ENCODE assay signal across 8 cellular contexts in the genomic region with DNA sequence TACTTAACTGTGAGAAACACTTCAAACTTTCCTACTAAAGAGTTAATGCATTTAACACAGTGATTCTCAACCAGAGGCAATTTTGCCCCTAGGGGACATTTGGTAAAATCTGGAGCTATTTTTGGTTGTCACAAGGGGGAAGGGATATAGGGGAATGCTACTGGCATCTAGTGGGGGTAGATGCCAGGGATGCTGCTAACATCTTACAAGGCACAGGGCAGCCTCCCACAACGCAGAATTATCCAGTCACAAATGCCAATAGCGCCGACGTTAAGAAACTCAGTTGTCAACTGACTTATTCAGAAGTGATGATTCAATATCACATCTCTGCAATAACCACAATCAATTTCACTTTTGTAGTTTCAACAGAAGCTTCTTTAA. TPM values are rescaled to one million over a fixed set of nuclear protein-coding genes. Genes with fewer than 3 reads are reported as not detected.
A peak's percentile ranks its signal among the peaks of the same experiment; 100 is the strongest.
DNase-seq lines count a peak whose midpoint lies in the region; ATAC-seq, FAIRE-seq and TF ChIP-seq lines count a peak whose summit lies in the region.

No MANE protein-coding gene starts in this region.

- H3K9ac ChIP-seq in GM12878 (ENCODE audit: control insufficient read depth, insufficient read depth, low read length) = 0 out of 2 replicates have a peak overlapping the region, but pooled peaks have one; percentile 25

- POLR2A ChIA-PET in GM12878 (lab: Charles Lee) = interaction anchor here (0.6 to 2.9 kb wide), 12 partner anchors 9 to 424 kb away, joined by 3 to 11 read pairs (median 4); no protein-coding TSS in a partner anchor

- peak; percentile 29 for DNase-seq in BE2C
- DNase-seq in SK-MEL-5 (ENCODE audit: low read depth, low spot score) = peak; percentile 95
- DNase-seq in GM12878 (ENCODE audit: low read depth, low spot score) = peak; percentile 44
- DNase-seq in stimulated activated naive CD8-positive, alpha-beta T cell treated with anti-CD3 and anti-CD28 coated beads, Interleukin-15, Interleukin-2, amounts not matched to agents 100 U/mL and 50 U/mL, for 24 hours = peak; percentile 59
- DNase-seq in NCI-H1436 (lab: John Stamatoyannopoulos, UW) = no peak
- DNase-seq in NCI-H1436 treated with DMSO at 0.1 percent for 48 hours (lab: John Stamatoyannopoulos, UW) = no peak

- H4K20me1 ChIP-seq in GM12878 (ENCODE audit: control insufficient read depth, insufficient read depth) = no peaks in the 10 kb centered on the region

- RAD21 ChIA-PET in GM12878 (lab: Charles Lee; ENCODE audit: unreplicated experiment) = interaction anchor here (0.7 to 3.6 kb wide), 22 partner anchors 27 to 1175 kb away, joined by 3 to 17 read pairs (median 4); no protein-coding TSS in a partner anchor

- CTCF ChIA-PET in GM12878 (lab: Yijun Ruan, JAX) = interaction anchor here (0.6 to 3.3 kb wide), 18 partner anchors 11 to 497 kb away, joined by 3 to 20 read pairs (median 5); no protein-coding TSS in a partner anchor

- TF ChIP-seq CTCF in BE2C (IDR thresholded peaks at IDR 0.05; ENCODE audit: low read depth, low read length) (peak; percentile 43), GM12878 (IDR thresholded peaks at IDR 0.05 in 2 of 3, conservative IDR thresholded peaks at IDR 0.05 in 1 of 3; ENCODE audit: control insufficient read depth in 2 of 3, extremely low read depth in 1 of 3, insufficient read depth in 1 of 3, low read depth in 3 of 3, low read length in 3 of 3) (peak; percentile 11 to 31 (median 14); a peak in 3 of 6 replicates)

- 1% methylated on average over 4 of the region's 4 CpGs for WGBS in GM12878 (ENCODE audit: insufficient coverage, insufficient replicate concordance, low lambda C conversion rate, missing lambda C conversion rate)
- WGBS in mesodermal cell (ENCODE audit: insufficient coverage in 2 of 2), 2 experiments = 29 to 33% methylated on average over 4 of the region's 4 CpGs

- H3K9me3 ChIP-seq in BE2C (no peaks in the 10 kb centered on the region), GM12878 (replicated peaks; ENCODE audit: control insufficient read depth, insufficient read depth, low read length) (peaks cover under 1% of the 10 kb centered on the region; the same call in 1 of the 3 replicates), mesodermal cell (ENCODE audit: control insufficient read depth, low read length) (no peaks in the 10 kb centered on the region)

- no peak for FAIRE-seq in GM12878 (lab: Jason Lieb, UNC)

- H3K79me2 ChIP-seq in GM12878 (ENCODE audit: control insufficient read depth, insufficient read depth, low read length) = peaks cover 55% of the 10 kb centered on the region

- TF ChIP-seq RAD21 in GM12878 (IDR thresholded peaks at IDR 0.05; ENCODE audit: insufficient read depth, low read depth, low read length) = peak; percentile 21; the same call in 1 of the 2 replicates

- SMC1A ChIA-PET in GM12878 (lab: Charles Lee; ENCODE audit: uncharacterized antibody, unreplicated experiment) = interaction anchor here (0.5 to 7.4 kb wide), 37 partner anchors 12 to 1545 kb away, joined by 3 to 76 read pairs (median 4); no protein-coding TSS in a partner anchor

- no peak overlapping the region; the same call in 1 of the 2 replicates for H3K4me3 ChIP-seq in BE2C (ENCODE audit: low read depth, low read length)
- peak overlapping the region; percentile 74 for H3K4me3 ChIP-seq in GM12878
- H3K4me3 ChIP-seq in mesodermal cell (ENCODE audit: extremely low read depth, insufficient read depth, low read length, poor library complexity, severe bottlenecking) = peak overlapping the region; percentile 72

- H3K27me3 ChIP-seq in BE2C = no peaks in the 10 kb centered on the region
- H3K27me3 ChIP-seq in GM12878 (replicated peaks in 1 of 2; ENCODE audit: control insufficient read depth in 2 of 2, insufficient read depth in 2 of 2, low read length in 1 of 2) = no peaks in the 10 kb centered on the region

- H2AFZ ChIP-seq in GM12878 (ENCODE audit: control insufficient read depth, low read depth, low read length) = no peak overlapping the region

- ATAC-seq in GM21529 (IDR thresholded peaks at IDR 0.05; ENCODE audit: unreplicated experiment) = peak; percentile 12
- ATAC-seq in GM12878 = peak; percentile 52
- peak; percentile 50 for ATAC-seq in stimulated activated naive CD8-positive, alpha-beta T cell treated with anti-CD3 and anti-CD28 coated beads, Interleukin-15, Interleukin-2, amounts not matched to agents 100 U/mL and 50 U/mL, for 24 hours

- in situ Hi-C loops in SK-MEL-5 (cut with HindIII; ENCODE audit: low pct_unique_long_range_greater_than_20kb, low sequenced_read_pairs) = no loop called here
- in situ Hi-C loops in GM12878 (cut with MboI) = no loop called here

- intact Hi-C loops in GM12878 (cut with micrococcal nuclease; ENCODE audit: unreplicated experiment) = loop anchor here (5.0 kb wide), 5 partner anchors 45 to 450 kb away; partner anchors contain the start of genes NUDT4 and PLEKHG7

- H3K4me1 ChIP-seq in BE2C = no peaks in the 10 kb centered on the region
- peaks cover 6% of the 10 kb centered on the region for H3K4me1 ChIP-seq in GM12878 (ENCODE audit: control insufficient read depth, insufficient read depth, low read length)
- H3K4me1 ChIP-seq in mesodermal cell (ENCODE audit: control insufficient read depth, insufficient read depth, low read length, poor library complexity, severe bottlenecking) = peaks cover 7% of the 10 kb centered on the region

- no peaks in the 10 kb centered on the region for H3K36me3 ChIP-seq in BE2C
- no peaks in the 10 kb centered on the region for H3K36me3 ChIP-seq in GM12878 (ENCODE audit: control insufficient read depth in 2 of 2, insufficient read depth in 2 of 2, low read length in 1 of 2)
- no peaks in the 10 kb centered on the region for H3K36me3 ChIP-seq in mesodermal cell (ENCODE audit: control insufficient read depth, insufficient read depth, low read length)

- no peak for TF ChIP-seq POLR2A in GM12878 (IDR thresholded peaks at IDR 0.05; ENCODE audit: low read depth, low read length)

- peak overlapping the region; percentile 85 for H3K4me2 ChIP-seq in GM12878 (ENCODE audit: control insufficient read depth, insufficient read depth)

- 0 out of 4 replicates have a peak, but pooled peaks of 1 of the 2 experiments have one; percentile 29 for TF ChIP-seq EP300 in GM12878 (IDR thresholded peaks at IDR 0.05; ENCODE audit: borderline replicate concordance in 1 of 2, control insufficient read depth in 1 of 2, low read depth in 2 of 2, low read length in 2 of 2)

- no TSS peak for BruUV-seq in GM12878 (replicated peaks; lab: Mats Ljungman, UMichigan)

- H3K27ac ChIP-seq in GM12878 (ENCODE audit: control insufficient read depth, insufficient read depth) (peak overlapping the region; percentile 88; the same call in 1 of the 2 replicates), mesodermal cell (ENCODE audit: low read depth, low read length, severe bottlenecking) (peak overlapping the region; percentile 82)

TF ChIP-seq in GM12878, 131 proteins besides CTCF, POLR2A, EP300 and RAD21:
- 0 out of 2 replicates have a peak, but pooled peaks have one; percentile 4 for TF ChIP-seq ZNF24 (IDR thresholded peaks at IDR 0.05)
- TF ChIP-seq ZBED1 (IDR thresholded peaks at IDR 0.05; ENCODE audit: borderline replicate concordance) = 0 out of 2 replicates have a peak, but pooled peaks have one; percentile 29
- 0 out of 2 replicates have a peak, but pooled peaks have one; percentile 16 for TF ChIP-seq MTA3 (IDR thresholded peaks at IDR 0.05; ENCODE audit: borderline replicate concordance, low read length)
- 0 out of 2 replicates have a peak, but pooled peaks have one; percentile 43 for TF ChIP-seq MEF2A (IDR thresholded peaks at IDR 0.05; ENCODE audit: insufficient read depth, low read depth, low read length)
- TF ChIP-seq PAX8 (IDR thresholded peaks at IDR 0.05) = no peak
- TF ChIP-seq CREM (IDR thresholded peaks at IDR 0.05; ENCODE audit: low read depth) = peak; percentile 5; the same call in 1 of the 2 replicates
- peak; percentile 58; the same call in 1 of the 2 replicates for TF ChIP-seq CREB1 (IDR thresholded peaks at IDR 0.05; ENCODE audit: low read depth)
- TF ChIP-seq, protein P1, sequence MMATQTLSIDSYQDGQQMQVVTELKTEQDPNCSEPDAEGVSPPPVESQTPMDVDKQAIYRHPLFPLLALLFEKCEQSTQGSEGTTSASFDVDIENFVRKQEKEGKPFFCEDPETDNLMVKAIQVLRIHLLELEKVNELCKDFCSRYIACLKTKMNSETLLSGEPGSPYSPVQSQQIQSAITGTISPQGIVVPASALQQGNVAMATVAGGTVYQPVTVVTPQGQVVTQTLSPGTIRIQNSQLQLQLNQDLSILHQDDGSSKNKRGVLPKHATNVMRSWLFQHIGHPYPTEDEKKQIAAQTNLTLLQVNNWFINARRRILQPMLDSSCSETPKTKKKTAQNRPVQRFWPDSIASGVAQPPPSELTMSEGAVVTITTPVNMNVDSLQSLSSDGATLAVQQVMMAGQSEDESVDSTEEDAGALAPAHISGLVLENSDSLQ (IDR thresholded peaks at IDR 0.05) = peak; percentile 45
- TF ChIP-seq MEF2B (IDR thresholded peaks at IDR 0.05; ENCODE audit: partially characterized antibody, poor library complexity, severe bottlenecking) = peak; percentile 74
- TF ChIP-seq POLR2AphosphoS2 (IDR thresholded peaks at IDR 0.05; ENCODE audit: low read depth, low read length) = no peak

RNA-seq across cellular contexts. Expression of gene EEA1, which starts 2.0 kb away (rescaled TPM):
- 1.8 TPM for polyA plus RNA-seq in BE2C (2012; ENCODE audit: insufficient read depth, insufficient read length, low read depth)
- 29.0 and 31.5 TPM in 2 replicates for total RNA-seq in SK-MEL-5 (2014; rRNA removed; shearing (Covaris generic))
- polyA plus RNA-seq in SK-MEL-5 (2015; cell fraction: cytosol; rRNA removed) = 9.7 and 15.1 TPM in 2 replicates
- polyA plus RNA-seq in SK-MEL-5 (2015; cell fraction: nucleus; rRNA removed) = 22.3 and 25.4 TPM in 2 replicates
- total RNA-seq in GM12878 (2013; cell fraction: nucleolus; rRNA removed) = 24.6 and 34.9 TPM in 2 replicates
- total RNA-seq in GM12878 (2014; rRNA removed) (9.3 and 10.8 TPM in 2 replicates), GM12878 (2014; rRNA removed; fragmentation: Illumina TruSeq; extraction: Trizol) (17.3 and 21.7 TPM in 2 replicates), GM12878 (2021) (26.5 and 27.7 TPM in 2 replicates)
- polyA plus RNA-seq in GM12878 (2011; ENCODE audit: low read depth) = 2.3 TPM
- polyA plus RNA-seq in GM12878 (2011; rRNA removed) (9.7 and 16.5 TPM in 2 replicates), GM12878 (2014; fragmentation: Illumina TruSeq; extraction: Trizol) (20.0 and 23.0 TPM in 2 replicates), GM12878 (2014; fragmentation: Nextera tagmentation; extraction: Ambion mirVana) (1 to 10 TPM; 5.5 to 9.5 TPM), GM12878 (2014; rRNA removed) (4.9 and 6.9 TPM in 2 replicates), GM12878 (2016; fragmentation: Nextera tagmentation; extraction: Ambion mirVana) (10 to 100 TPM; 38.4 to 40.3 TPM)
- 2.1 and 2.2 TPM in 2 replicates for polyA plus RNA-seq in GM12878 (2011; cell fraction: cytosol; rRNA removed)
- 6.8 and 9.4 TPM in 2 replicates for polyA plus RNA-seq in GM12878 (2011; cell fraction: nucleus; rRNA removed)
- polyA plus RNA-seq in GM12878 (2012) = 4.1 and 7.0 TPM in 2 replicates
- polyA minus RNA-seq in GM12878 (2011; rRNA and poly(A)+ RNA removed) = 5.9 and 11.0 TPM in 2 replicates
- 11.2 and 17.9 TPM in 2 replicates for polyA minus RNA-seq in GM12878 (2011; cell fraction: cytosol; rRNA and poly(A)+ RNA removed)
- polyA minus RNA-seq in GM12878 (2011; cell fraction: nucleus; rRNA and poly(A)+ RNA removed) = 9.7 and 10.8 TPM in 2 replicates
- 20.1 TPM for polyA plus RNA-seq in mesodermal cell (2013, experiment 1 of 2)
- 30.3 TPM for polyA plus RNA-seq in mesodermal cell (2013, experiment 2 of 2)

Comparison
In these comparisons a context has a peak if more than half of its experiments do, and no peak if none do; other contexts are left out.
1. DNase-seq: peak in BE2C (single experiment), SK-MEL-5 (single experiment), GM12878 (single experiment) and stimulated activated naive CD8-positive, alpha-beta T cell treated with anti-CD3 and anti-CD28 coated beads, Interleukin-15, Interleukin-2, amounts not matched to agents 100 U/mL and 50 U/mL, for 24 hours (single experiment); none in NCI-H1436 (single experiment) and NCI-H1436 treated with DMSO at 0.1 percent for 48 hours (single experiment).
2. Peak in every context shown above with its lines, with median percentiles within 50 percentile points of each other: ATAC-seq.